Comparison of ENCODE assay signal across 11 cellular contexts in genomic region chr1:36377776-36378175, GRCh38. TPM values are rescaled to one million over a fixed set of nuclear protein-coding genes. Genes with fewer than 3 reads are reported as not detected.
A peak's percentile ranks its signal among the peaks of the same experiment; 100 is the strongest.
DNase-seq lines count a peak whose midpoint lies in the region; ATAC-seq and TF ChIP-seq lines count a peak whose summit lies in the region.
"Had no signal": no experiment of that assay in that cellular context is flagged by ENCODE, and none has a peak within 500 bp of the region (broad histone marks: within the 10 kb centered on the region; RNA-seq: fewer than 3 reads in every experiment).

No MANE protein-coding gene starts in this region.

- DNase-seq in breast epithelium (ENCODE audit: low spot score in 2 of 2) (no peak), mammary epithelial cell (no peak), T-cell (no peak), immature natural killer cell (peak in 2 of 3 donors; percentile 23 to 25), tibial artery (no peak), anterior cingulate cortex (lab: John Stamatoyannopoulos, UW) (no peak), NCI-H1105 treated with DMSO at 0.1 percent for 48 hours (lab: John Stamatoyannopoulos, UW) (no peak)
- DNase-seq: NCI-H446, uterus had no signal

- CTCF ChIA-PET in mammary epithelial cell (lab: Charles Lee; ENCODE audit: low non-redundant PET) = no interaction called here
- CTCF ChIA-PET in T-cell (lab: Charles Lee) = interaction anchor here in 1 of 2 donors (0.9 kb wide), 1 partner anchor 9 kb away, joined by 3 read pairs; no protein-coding TSS in a partner anchor

- H3K27ac ChIP-seq in breast epithelium = peak overlapping the region; percentile 35 to 41
- no peak overlapping the region for H3K27ac ChIP-seq in mammary epithelial cell (ENCODE audit: insufficient read depth, low read depth, low read length)
- H3K27ac ChIP-seq in tibial artery = peak overlapping the region; percentile 17 to 90
- H3K27ac ChIP-seq: uterus had no signal

- peak overlapping the region; percentile 85 to 89 for H3K27ac Mint-ChIP-seq in T-cell
- H3K27ac Mint-ChIP-seq in immature natural killer cell = peak overlapping the region; percentile 79 to 99 (median 89)

- H3K79me2 ChIP-seq in mammary epithelial cell (ENCODE audit: insufficient read depth, low read length) = peaks cover 69% of the 10 kb centered on the region

- no peaks in the 10 kb centered on the region for H3K9me3 ChIP-seq in breast epithelium
- no peaks in the 10 kb centered on the region for H3K9me3 ChIP-seq in mammary epithelial cell (replicated peaks; ENCODE audit: insufficient read depth, low read length)
- H3K9me3 ChIP-seq in tibial artery = no peaks in the 10 kb centered on the region
- H3K9me3 ChIP-seq: uterus had no signal

- WGBS in mammary epithelial cell (ENCODE audit: low coverage, missing lambda C conversion rate) = no CpG with 5 or more reads among the region's 1 CpG

- POLR2A ChIA-PET in T-cell (lab: Charles Lee) = no interaction called here

- no peak overlapping the region for H3K4me2 ChIP-seq in mammary epithelial cell (ENCODE audit: insufficient read depth, low read depth, low read length)

- H3K4me3 ChIP-seq in breast epithelium (no peak overlapping the region), mammary epithelial cell (replicated peaks in 1 of 3; ENCODE audit: insufficient read depth in 1 of 3, low read depth in 2 of 3, low read length in 3 of 3) (no peak overlapping the region), tibial artery (no peak overlapping the region)
- H3K4me3 ChIP-seq: uterus had no signal

- ATAC-seq in T-cell (replicated peaks in 1 of 4) = no peak
- no peak for ATAC-seq in HG03045 (IDR thresholded peaks at IDR 0.05; ENCODE audit: unreplicated experiment)
- ATAC-seq: sciatic nerve had no signal

- H3K27me3 Mint-ChIP-seq in T-cell = no peaks in the 10 kb centered on the region
- H3K27me3 Mint-ChIP-seq in immature natural killer cell (ENCODE audit: low read depth in 3 of 3) = peaks cover 0 to 7% (median 0%) of the 10 kb centered on the region in 3 donors

- H4K20me1 ChIP-seq in mammary epithelial cell (ENCODE audit: insufficient read depth, low read length) = no peaks in the 10 kb centered on the region

- TF ChIP-seq CTCF in breast epithelium (IDR thresholded peaks at IDR 0.05) (no peak), mammary epithelial cell (conservative IDR thresholded peaks at IDR 0.05 in 1 of 2, IDR thresholded peaks at IDR 0.05 in 1 of 2; ENCODE audit: extremely low read depth in 1 of 2, insufficient read depth in 1 of 2, low read depth in 1 of 2, low read length in 2 of 2) (no peak), tibial artery (IDR thresholded peaks at IDR 0.05) (no peak)

- intact Hi-C loops in breast epithelium (cut with DNase I; ENCODE audit: low total_unique reads) (loop anchor here (1.0 kb wide), 1 partner anchor 19 kb away; no protein-coding TSS in a partner anchor), mammary epithelial cell (cut with micrococcal nuclease) (no loop called here), tibial artery (cut with DNase I; ENCODE audit: low total_unique reads) (no loop called here)

- H3K9ac ChIP-seq in mammary epithelial cell (ENCODE audit: insufficient read depth, low read length) = no peak overlapping the region

- H3K4me1 Mint-ChIP-seq in T-cell = peaks cover 78 to 92% (median 84%) of the 10 kb centered on the region in 3 donors
- H3K4me1 Mint-ChIP-seq in immature natural killer cell = peaks cover 74 to 90% of the 10 kb centered on the region in 2 donors

- BruUV-seq in mammary epithelial cell (replicated peaks; lab: Mats Ljungman, UMichigan) = no TSS peak

- H3K4me1 ChIP-seq in breast epithelium (peaks cover 14 to 27% of the 10 kb centered on the region in 2 donors), mammary epithelial cell (ENCODE audit: insufficient read depth, low read length) (peaks cover 23% of the 10 kb centered on the region), tibial artery (peaks cover 0 to 83% (median 58%) of the 10 kb centered on the region in 4 donors)

- TF ChIP-seq POLR2A in breast epithelium (IDR thresholded peaks at IDR 0.05) = no peak

- H3K36me3 Mint-ChIP-seq in T-cell = peaks cover 9% of the 10 kb centered on the region
- H3K36me3 Mint-ChIP-seq in immature natural killer cell = no peaks in the 10 kb centered on the region

- H2AFZ ChIP-seq in mammary epithelial cell (ENCODE audit: low read depth, low read length) = no peak overlapping the region

- no peaks in the 10 kb centered on the region for H3K9me3 Mint-ChIP-seq in T-cell
- H3K9me3 Mint-ChIP-seq in immature natural killer cell = no peaks in the 10 kb centered on the region

- no peak overlapping the region for H3K4me3 Mint-ChIP-seq in T-cell
- peak overlapping the region; percentile 21 to 61 (median 51) for H3K4me3 Mint-ChIP-seq in immature natural killer cell

- no peaks in the 10 kb centered on the region for H3K27me3 ChIP-seq in breast epithelium
- H3K27me3 ChIP-seq in mammary epithelial cell (ENCODE audit: insufficient read depth, low read length) = no peaks in the 10 kb centered on the region
- no peaks in the 10 kb centered on the region for H3K27me3 ChIP-seq in tibial artery
- H3K27me3 ChIP-seq: uterus had no signal

- dilution Hi-C loops in mammary epithelial cell (cut with HindIII; ENCODE audit: low sequenced_read_pairs) = no loop called here

- in situ Hi-C loops in mammary epithelial cell (cut with MboI; ENCODE audit: low sequenced_read_pairs in 2 of 2) = no loop called here

- H3K36me3 ChIP-seq in breast epithelium (no peaks in the 10 kb centered on the region), mammary epithelial cell (ENCODE audit: insufficient read depth, low read length) (peaks cover 4% of the 10 kb centered on the region), tibial artery (no peaks in the 10 kb centered on the region)
- H3K36me3 ChIP-seq: uterus had no signal

RNA-seq across cellular contexts. Expression of gene STK40, which starts 7.9 kb away (rescaled TPM):
- 10 to 100 TPM; 22.5 to 36.0 (median 26.2) TPM for total RNA-seq in breast epithelium
- total RNA-seq in mammary epithelial cell = 10 to 100 TPM; 13.2 to 21.3 TPM
- polyA plus RNA-seq in mammary epithelial cell = 10.5 TPM
- 50.5 TPM for polyA minus RNA-seq in mammary epithelial cell
- total RNA-seq in T-cell = 10 to 100 TPM; 29.6 to 71.1 (median 56.7) TPM
- 100 to 1,000 TPM in 1 of 3 donors, 10 to 100 TPM in 2; 43.3 to 101 (median 61.5) TPM for polyA plus RNA-seq in immature natural killer cell

RNA-seq across cellular contexts. Expression of gene LSM10, which starts 19.9 kb away (rescaled TPM):
- 10 to 100 TPM; 31.8 to 49.5 (median 39.7) TPM for total RNA-seq in breast epithelium
- total RNA-seq in mammary epithelial cell = 10 to 100 TPM; 10.8 to 34.9 TPM
- 55.3 TPM for polyA plus RNA-seq in mammary epithelial cell
- 24.0 TPM for polyA minus RNA-seq in mammary epithelial cell
- 10 to 100 TPM; 26.2 to 59.9 (median 55.4) TPM for total RNA-seq in T-cell
- 100 to 1,000 TPM; 156 to 181 (median 164) TPM for polyA plus RNA-seq in immature natural killer cell

RNA-seq across cellular contexts. Expression of gene EVA1B, which starts 54.3 kb away (rescaled TPM):
- total RNA-seq in breast epithelium (100 to 1,000 TPM in 2 of 3 donors, 10 to 100 TPM in 1; 62.1 to 129 (median 118) TPM), mammary epithelial cell (1 to 10 TPM; 9.2 to 10.0 TPM), T-cell (1 to 10 TPM; 2.0 to 8.1 (median 5.6) TPM)
- polyA plus RNA-seq in mammary epithelial cell (1.9 TPM), immature natural killer cell (10 to 100 TPM in 2 of 3 donors, 1 to 10 TPM in 1; 8.8 to 29.2 (median 11.1) TPM)
- not detected for polyA minus RNA-seq in mammary epithelial cell

Comparison
In these comparisons a context has a peak if more than half of its experiments do, and no peak if none do; other contexts are left out.
1. RNA of gene EVA1B, which starts 54.3 kb away (total RNA-seq): 62.1 to 129 TPM in breast epithelium; 9.2 to 10.0 TPM in mammary epithelial cell and 2.0 to 8.1 TPM in T-cell; every median in the first group is over 4 times any median in the second.
2. DNase-seq: peak in immature natural killer cell (2 of 3); none in breast epithelium (0 of 2), mammary epithelial cell (single experiment), T-cell (0 of 34), tibial artery (0 of 2), anterior cingulate cortex (0 of 58) and NCI-H1105 treated with DMSO at 0.1 percent for 48 hours (single experiment).
3. H3K4me3 Mint-ChIP-seq: peak in immature natural killer cell (5 of 5); none in T-cell (0 of 3).